In genomic region chr7:17015575-17015974, GRCh38 we compare ENCODE assay signal across 15 cellular contexts.
DNase-seq lines count a peak whose midpoint lies in the region; ATAC-seq and TF ChIP-seq lines count a peak whose summit lies in the region.
"Had no signal": no experiment of that assay in that cellular context is flagged by ENCODE, and none has a peak within 500 bp of the region (broad histone marks: within the 10 kb centered on the region; RNA-seq: fewer than 3 reads in every experiment).

No MANE protein-coding gene starts in this region.

- TF ChIP-seq POLR2A in IMR-90 (IDR thresholded peaks at IDR 0.05; ENCODE audit: low read depth, low read length) = no peak

- no peaks in the 10 kb centered on the region for H3K79me1 ChIP-seq in IMR-90 (ENCODE audit: low read depth in 1 of 2, low read length in 2 of 2)

- BruUV-seq in IMR-90 (replicated peaks; lab: Mats Ljungman, UMichigan) = no TSS peak

- dilution Hi-C loops in IMR-90 (cut with HindIII; ENCODE audit: low sequenced_read_pairs, unreplicated experiment) = no loop called here

- WGBS in IMR-90 (ENCODE audit: extremely low coverage in 2 of 2, insufficient read length in 1 of 2), 2 experiments = no CpG with 5 or more reads among the region's 4 CpGs

- H3K9me3 ChIP-seq in IMR-90 (ENCODE audit: control insufficient read depth, insufficient read depth, low read length) (no peaks in the 10 kb centered on the region), osteoblast (ENCODE audit: low read depth, low read length) (no peaks in the 10 kb centered on the region), WERI-Rb-1 (ENCODE audit: severe bottlenecking) (no peaks in the 10 kb centered on the region)

- H4K8ac ChIP-seq in IMR-90 (ENCODE audit: low read depth in 2 of 2, low read length in 2 of 2) = peak overlapping the region in 1 of 2 experiments; percentile 63; a peak in 1 of 4 replicates

- H4K91ac ChIP-seq in IMR-90 (ENCODE audit: insufficient read depth, low read depth, low read length) = no peak overlapping the region

- peak overlapping the region; percentile 42; the same call in 1 of the 2 replicates for H3K27ac ChIP-seq in IMR-90 (ENCODE audit: insufficient read depth, low read length)
- H3K27ac ChIP-seq in osteoblast (ENCODE audit: low read depth, low read length) = peak overlapping the region; percentile 71
- H3K27ac ChIP-seq in WERI-Rb-1 = no peak overlapping the region
- H3K27ac ChIP-seq: C4-2B had no signal

- TF ChIP-seq CTCF in AG10803 (conservative IDR thresholded peaks at IDR 0.05; ENCODE audit: low read length) (no peak), IMR-90 (conservative IDR thresholded peaks at IDR 0.05; ENCODE audit: low read depth, low read length) (no peak), choroid plexus epithelial cell (conservative IDR thresholded peaks at IDR 0.05; ENCODE audit: low read depth, low read length) (no peak), osteoblast (IDR thresholded peaks at IDR 0.05; ENCODE audit: extremely low read depth, low read depth, low read length) (no peak), WERI-Rb-1 (IDR thresholded peaks at IDR 0.05; ENCODE audit: low read depth, low read length) (no peak)

- no peaks in the 10 kb centered on the region for H3K9me1 ChIP-seq in IMR-90 (ENCODE audit: insufficient read depth, low read length)

- H4K20me1 ChIP-seq in IMR-90 (ENCODE audit: insufficient read depth, low read length) (no peaks in the 10 kb centered on the region), osteoblast (ENCODE audit: insufficient read depth, low read length) (no peaks in the 10 kb centered on the region)

- POLR2A ChIA-PET in IMR-90 (lab: Charles Lee; ENCODE audit: unreplicated experiment) = no interaction called here

- no peak overlapping the region for H2AFZ ChIP-seq in IMR-90 (replicated peaks; ENCODE audit: low read length, poor library complexity)
- H2AFZ ChIP-seq in osteoblast (ENCODE audit: low read length) = peak overlapping the region; percentile 33

- H3K4me3 ChIP-seq in AG10803 (ENCODE audit: low read length) = no peak overlapping the region
- H3K4me3 ChIP-seq in IMR-90 (ENCODE audit: insufficient read depth, low read depth, low read length) = no peak overlapping the region
- no peak overlapping the region for H3K4me3 ChIP-seq in choroid plexus epithelial cell (ENCODE audit: low read depth, low read length)
- H3K4me3 ChIP-seq in osteoblast (ENCODE audit: insufficient read depth, low read length) = no peak overlapping the region
- H3K4me3 ChIP-seq in WERI-Rb-1 (ENCODE audit: low read depth, low read length) = no peak overlapping the region

- no peak overlapping the region for H2BK120ac ChIP-seq in IMR-90 (ENCODE audit: low read depth, low read length)

- H3K27me3 ChIP-seq in IMR-90 (ENCODE audit: control insufficient read depth, insufficient read depth, low read length) (no peaks in the 10 kb centered on the region), osteoblast (ENCODE audit: insufficient read depth, low read length) (no peaks in the 10 kb centered on the region), WERI-Rb-1 (ENCODE audit: insufficient read depth, low read depth, severe bottlenecking) (no peaks in the 10 kb centered on the region)

- peak; percentile 66 for ATAC-seq in IMR-90 (ENCODE audit: low read depth)
- no peak for ATAC-seq in HG03045 (IDR thresholded peaks at IDR 0.05; ENCODE audit: unreplicated experiment)
- ATAC-seq: PC-3 had no signal

- H3K4me2 ChIP-seq in IMR-90 (ENCODE audit: low read depth, low read length) (peak overlapping the region; percentile 41; the same call in 1 of the 2 replicates), osteoblast (ENCODE audit: insufficient read depth, low read length) (peak overlapping the region; percentile 31)

- peak overlapping the region; percentile 50 for H2BK5ac ChIP-seq in IMR-90 (ENCODE audit: low read depth, low read length, poor library complexity, severe bottlenecking)

- H3K36me3 ChIP-seq in IMR-90 (ENCODE audit: control insufficient read depth, insufficient read depth, low read length) (no peaks in the 10 kb centered on the region), osteoblast (ENCODE audit: insufficient read depth, low read length) (no peaks in the 10 kb centered on the region), WERI-Rb-1 (no peaks in the 10 kb centered on the region)

- H3K23ac ChIP-seq in IMR-90 (ENCODE audit: low read depth, low read length) = no peak overlapping the region

- no peaks in the 10 kb centered on the region for H3K79me2 ChIP-seq in osteoblast (ENCODE audit: insufficient read depth, low read length)

- CTCF ChIA-PET in IMR-90 (lab: Yijun Ruan, JAX) = interaction anchor here (0.6 kb wide), 1 partner anchor 220 kb away, joined by 3 read pairs; no protein-coding TSS in a partner anchor

- H3K56ac ChIP-seq in IMR-90 (ENCODE audit: extremely low read depth, insufficient read depth, low read length) = no peak overlapping the region; the same call in 1 of the 2 replicates

- H2BK20ac ChIP-seq in IMR-90 (ENCODE audit: low read depth, low read length) = no peak overlapping the region

- no peak overlapping the region for H3K4ac ChIP-seq in IMR-90 (ENCODE audit: low read depth, low read length)

- H4K5ac ChIP-seq in IMR-90 (ENCODE audit: low read depth, low read length) = no peak overlapping the region

- no peak overlapping the region for H3K18ac ChIP-seq in IMR-90 (ENCODE audit: low read depth, low read length)

- TF ChIP-seq RAD21 in IMR-90 (IDR thresholded peaks at IDR 0.05; ENCODE audit: low read length) = no peak

- peak; percentile 85 for DNase-seq in AG10803 (ENCODE audit: low read depth)
- DNase-seq in IMR-90 = peak; percentile 26
- peak; percentile 28 for DNase-seq in choroid plexus epithelial cell (ENCODE audit: low read depth)
- peak; percentile 2 for DNase-seq in osteoblast (ENCODE audit: insufficient read length, low spot score, missing footprints)
- no peak for DNase-seq in mucosa of gallbladder (ENCODE audit: low spot score)
- no peak for DNase-seq in DMS114 treated with DMSO at 0.1 percent for 48 hours (lab: John Stamatoyannopoulos, UW; ENCODE audit: unreplicated experiment)
- DNase-seq in WERI-Rb-1 = no peak
- DNase-seq: activated CD4-positive, CD25-positive, alpha-beta regulatory T cell treated with anti-CD3 and anti-CD28 coated beads, Interleukin-2, amount 50 U/mL, for 72 hours; activated CD8-positive, alpha-beta memory T cell treated with anti-CD3 and anti-CD28 coated beads, Interleukin-2, amount 50 U/mL, for 48 hours; GDM1; NCI-H1417; NCI-H510A; PC-3 had no signal

- in situ Hi-C loops in IMR-90 (cut with MboI; ENCODE audit: low sequenced_read_pairs) = no loop called here

- intact Hi-C loops in IMR-90 (cut with micrococcal nuclease) = no loop called here

- no peak overlapping the region for H2AK9ac ChIP-seq in IMR-90 (replicated peaks; ENCODE audit: low read depth, low read length, poor library complexity)

- no peak overlapping the region for H3K9ac ChIP-seq in IMR-90 (ENCODE audit: low read depth, low read length)

- H3K4me1 ChIP-seq in IMR-90 (ENCODE audit: control insufficient read depth, insufficient read depth, low read length) (peaks cover 2% of the 10 kb centered on the region; the same call in 1 of the 2 replicates), osteoblast (ENCODE audit: insufficient read depth, low read length) (peaks cover 28% of the 10 kb centered on the region)

- no peak overlapping the region for H2AK5ac ChIP-seq in IMR-90 (ENCODE audit: low read depth, low read length)

- no peak overlapping the region for H3K14ac ChIP-seq in IMR-90 (replicated peaks; ENCODE audit: low read depth, low read length)

- no peak overlapping the region for H2BK15ac ChIP-seq in IMR-90 (ENCODE audit: low read depth, low read length)

TF ChIP-seq in IMR-90, 13 proteins besides CTCF, POLR2A, EP300 and RAD21:
- no peak for TF ChIP-seq NFE2L2 (IDR thresholded peaks at IDR 0.05; ENCODE audit: low read depth, low read length)
- no peak for TF ChIP-seq MAZ (IDR thresholded peaks at IDR 0.05; ENCODE audit: borderline replicate concordance, low read depth, low read length)
TF ChIP-seq in IMR-90: peak in this region for 0.

Comparison
In these comparisons a context has a peak if more than half of its experiments do, and no peak if none do; other contexts are left out.
1. DNase-seq: peak in AG10803 (single experiment), IMR-90 (single experiment), choroid plexus epithelial cell (single experiment) and osteoblast (single experiment); none in mucosa of gallbladder (single experiment), DMS114 treated with DMSO at 0.1 percent for 48 hours (single experiment) and WERI-Rb-1 (single experiment).